17 cellular contexts compared by ENCODE assay signal in the genomic region with DNA sequence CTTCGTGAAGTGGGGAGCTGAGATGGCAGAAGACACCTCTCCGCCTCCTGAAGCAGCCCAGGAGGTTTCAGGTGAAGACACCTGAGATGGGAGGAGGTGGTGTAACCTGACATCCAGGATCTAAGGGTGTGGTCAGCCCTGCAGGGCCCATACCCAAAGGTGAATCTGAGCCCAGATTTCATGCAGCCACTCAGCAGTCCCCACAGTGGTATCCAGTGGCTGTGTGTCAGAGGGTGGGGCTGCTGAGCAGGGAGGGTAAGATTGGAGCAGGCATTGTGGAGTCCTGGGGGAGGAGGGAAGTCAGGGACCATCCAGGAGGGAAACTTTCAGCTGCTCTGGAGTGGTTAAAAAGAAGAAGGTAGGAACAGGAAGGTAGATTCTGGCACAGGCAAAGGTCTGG. TPM values are rescaled to one million over a fixed set of nuclear protein-coding genes. Genes with fewer than 3 reads are reported as not detected.
A peak's percentile ranks its signal among the peaks of the same experiment; 100 is the strongest.
DNase-seq lines count a peak whose midpoint lies in the region; ATAC-seq and TF ChIP-seq lines count a peak whose summit lies in the region.
"Had no signal": no experiment of that assay in that cellular context is flagged by ENCODE, and none has a peak within 500 bp of the region (broad histone marks: within the 10 kb centered on the region; RNA-seq: fewer than 3 reads in every experiment).

No MANE protein-coding gene starts in this region.

- H3K9me3 ChIP-seq in CD8-positive, alpha-beta memory T cell (ENCODE audit: low read length): no peaks in the 10 kb centered on the region

- DNase-seq in CD8-positive, alpha-beta memory T cell: no peak
- peak; percentile 27 for DNase-seq in HPDE6-E6E7 (ENCODE audit: extremely low spot score)
- DNase-seq in mesothelial cell of epicardium (ENCODE audit: low spot score in 2 of 2, unreplicated experiment in 2 of 2): no peak
- DNase-seq in activated CD8-positive, alpha-beta memory T cell treated with anti-CD3 and anti-CD28 coated beads for 24 hours: no peak
- no peak for DNase-seq in COLO829 (ENCODE audit: low spot score)
- DNase-seq: central memory CD4-positive, alpha-beta T cell; GM23248; immature natural killer cell; KG1; NCI-H1436 treated with DMSO at 0.1 percent for 48 hours; NCI-H510A treated with DMSO at 0.1 percent for 48 hours; stimulated activated CD4-positive, alpha-beta T cell treated with anti-CD3 and anti-CD28 coated beads, Interleukin-15, amount 100 ng/mL, for 24 hours; SW 1271 had no signal

- no peaks in the 10 kb centered on the region for H3K36me3 Mint-ChIP-seq in CD8-positive, alpha-beta memory T cell
- no peaks in the 10 kb centered on the region for H3K36me3 Mint-ChIP-seq in mesothelial cell of epicardium
- H3K36me3 Mint-ChIP-seq: activated naive CD4-positive, alpha-beta T cell treated with anti-CD3 and anti-CD28 coated beads, Interleukin-2, amount 50 U/mL, for 24 hours; immature natural killer cell had no signal

- no peaks in the 10 kb centered on the region for H3K9me3 Mint-ChIP-seq in CD8-positive, alpha-beta memory T cell
- no peaks in the 10 kb centered on the region for H3K9me3 Mint-ChIP-seq in mesothelial cell of epicardium
- H3K9me3 Mint-ChIP-seq: activated naive CD4-positive, alpha-beta T cell treated with anti-CD3 and anti-CD28 coated beads, Interleukin-2, amount 50 U/mL, for 24 hours; immature natural killer cell had no signal

- peak overlapping the region; percentile 47 for H3K27ac ChIP-seq in CD8-positive, alpha-beta memory T cell (ENCODE audit: low read depth, low read length)
- H3K27ac ChIP-seq in cingulate gyrus (ENCODE audit: low read depth, low read length): peak overlapping the region; percentile 19
- H3K27ac ChIP-seq: GM23248 had no signal

- H3K4me1 Mint-ChIP-seq in CD8-positive, alpha-beta memory T cell: peaks cover 0 to 11% (median 7%) of the 10 kb centered on the region in 3 donors
- peaks cover 60% of the 10 kb centered on the region for H3K4me1 Mint-ChIP-seq in mesothelial cell of epicardium

- no peak overlapping the region for H3K4me3 ChIP-seq in CD8-positive, alpha-beta memory T cell (ENCODE audit: low read length)
- H3K4me3 ChIP-seq: GM23248 had no signal

- ATAC-seq in GM19035 (IDR thresholded peaks at IDR 0.05; ENCODE audit: unreplicated experiment): no peak

- no peak overlapping the region for H3K27ac Mint-ChIP-seq in CD8-positive, alpha-beta memory T cell
- H3K27ac Mint-ChIP-seq in mesothelial cell of epicardium: peak overlapping the region; percentile 95
- H3K27ac Mint-ChIP-seq: activated naive CD4-positive, alpha-beta T cell treated with anti-CD3 and anti-CD28 coated beads, Interleukin-2, amount 50 U/mL, for 24 hours had no signal

- TF ChIP-seq CTCF in mesothelial cell of epicardium (IDR thresholded peaks at IDR 0.05; ENCODE audit: unreplicated experiment): no peak

- no peak overlapping the region for H3K4me3 Mint-ChIP-seq in CD8-positive, alpha-beta memory T cell
- H3K4me3 Mint-ChIP-seq in mesothelial cell of epicardium: peak overlapping the region; percentile 0

- H3K4me1 ChIP-seq in CD8-positive, alpha-beta memory T cell (ENCODE audit: insufficient read depth, low read length): peaks cover 4% of the 10 kb centered on the region

- H3K27me3 Mint-ChIP-seq in CD8-positive, alpha-beta memory T cell: peaks cover 15 to 50% of the 10 kb centered on the region in 2 donors
- no peaks in the 10 kb centered on the region for H3K27me3 Mint-ChIP-seq in mesothelial cell of epicardium (ENCODE audit: low read depth)
- H3K27me3 Mint-ChIP-seq: activated naive CD4-positive, alpha-beta T cell treated with anti-CD3 and anti-CD28 coated beads, Interleukin-2, amount 50 U/mL, for 24 hours had no signal

- CTCF ChIA-PET in CD8-positive, alpha-beta memory T cell (lab: Charles Lee): interaction anchor here (0.7 to 1.2 kb wide), 2 partner anchors 29 to 196 kb away, joined by 3 to 4 read pairs; no protein-coding TSS in a partner anchor

- H3K36me3 ChIP-seq in CD8-positive, alpha-beta memory T cell (ENCODE audit: insufficient read depth, low read length): no peaks in the 10 kb centered on the region

- POLR2A ChIA-PET in CD8-positive, alpha-beta memory T cell (lab: Charles Lee): no interaction called here

- no peaks in the 10 kb centered on the region for H3K27me3 ChIP-seq in CD8-positive, alpha-beta memory T cell (ENCODE audit: insufficient read depth, low read length, poor library complexity, severe bottlenecking)

RNA-seq across cellular contexts. Expression of gene SMAD6, which starts 46.0 kb away (rescaled TPM):
- under 1 TPM; 0.04 to 0.26 TPM for total RNA-seq in CD8-positive, alpha-beta memory T cell
- polyA plus RNA-seq in CD8-positive, alpha-beta memory T cell: not detected
- 164 to 176 TPM (median 176 TPM) in 3 replicates for total RNA-seq in mesothelial cell of epicardium
- polyA plus RNA-seq: CD14-positive monocyte, immature natural killer cell had no signal

Comparison
In these comparisons a context has a peak if more than half of its experiments do, and no peak if none do; other contexts are left out.
1. RNA of gene SMAD6, which starts 46.0 kb away (total RNA-seq): 164 to 176 TPM in mesothelial cell of epicardium; 0.04 to 0.26 TPM in CD8-positive, alpha-beta memory T cell; every median in the first group is over 100 times any median in the second.